Comparison of ENCODE assay signal across 13 cellular contexts in the genomic region with DNA sequence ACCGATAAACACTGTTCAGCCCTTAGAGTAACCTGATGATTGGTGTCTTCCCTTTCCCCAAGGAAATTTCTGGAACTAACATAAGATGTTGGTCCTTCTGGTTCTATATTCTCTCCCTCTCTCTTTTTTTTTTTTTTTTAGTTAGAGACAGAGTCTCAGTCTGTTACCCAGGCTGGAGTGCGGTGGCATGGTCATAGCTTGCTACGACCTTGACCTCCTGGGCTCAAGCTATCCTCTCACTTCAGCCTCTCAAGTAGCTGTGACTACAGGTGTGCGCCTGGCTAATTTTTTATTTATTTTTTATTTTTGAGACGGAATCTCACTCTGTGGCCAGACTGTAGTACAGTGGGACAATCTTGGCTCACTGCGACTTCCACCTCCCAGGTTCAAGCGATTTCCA. TPM values are rescaled to one million over a fixed set of nuclear protein-coding genes. Genes with fewer than 3 reads are reported as not detected.
DNase-seq lines count a peak whose midpoint lies in the region; ATAC-seq and TF ChIP-seq lines count a peak whose summit lies in the region.
"Had no signal": no experiment of that assay in that cellular context is flagged by ENCODE, and none has a peak within 500 bp of the region (broad histone marks: within the 10 kb centered on the region; RNA-seq: fewer than 3 reads in every experiment).

No MANE protein-coding gene starts in this region.

- no peak overlapping the region for H3K18ac ChIP-seq in mesenchymal stem cell (ENCODE audit: low read depth in 1 of 2, low read length in 2 of 2)

- H4K91ac ChIP-seq in mesenchymal stem cell (ENCODE audit: low read length), result no peak overlapping the region

- H2BK5ac ChIP-seq in mesenchymal stem cell (ENCODE audit: low read depth, low read length, poor library complexity, severe bottlenecking), result no peak overlapping the region

- H4K8ac ChIP-seq in mesenchymal stem cell (ENCODE audit: low read length), result no peak overlapping the region

- no peak for TF ChIP-seq CTCF in tibial artery (IDR thresholded peaks at IDR 0.05)

- H3K79me1 ChIP-seq in mesenchymal stem cell (replicated peaks; ENCODE audit: low read length, poor library complexity, severe bottlenecking), result no peaks in the 10 kb centered on the region

- no peaks in the 10 kb centered on the region for H3K27me3 Mint-ChIP-seq in activated naive CD8-positive, alpha-beta T cell
- no peaks in the 10 kb centered on the region for H3K27me3 Mint-ChIP-seq in activated naive CD8-positive, alpha-beta T cell treated with anti-CD3 and anti-CD28 coated beads for 36 hours
- no peaks in the 10 kb centered on the region for H3K27me3 Mint-ChIP-seq in activated naive CD8-positive, alpha-beta T cell treated with anti-CD3 and anti-CD28 coated beads, Interleukin-2, amount 10 ng/mL, durations not matched to agents 7 days and 5 days

- H3K14ac ChIP-seq in mesenchymal stem cell (ENCODE audit: low read length in 2 of 2), result no peak overlapping the region

- H3K4me1 Mint-ChIP-seq in activated naive CD8-positive, alpha-beta T cell (ENCODE audit: low read depth), result peaks cover 70% of the 10 kb centered on the region
- peaks cover 56% of the 10 kb centered on the region for H3K4me1 Mint-ChIP-seq in activated naive CD8-positive, alpha-beta T cell treated with anti-CD3 and anti-CD28 coated beads for 36 hours
- H3K4me1 Mint-ChIP-seq in activated naive CD8-positive, alpha-beta T cell treated with anti-CD3 and anti-CD28 coated beads, Interleukin-2, amount 10 ng/mL, durations not matched to agents 7 days and 5 days, result peaks cover 48% of the 10 kb centered on the region

- no peaks in the 10 kb centered on the region for H3K9me3 ChIP-seq in mesenchymal stem cell (ENCODE audit: control insufficient read depth, low read length)
- no peaks in the 10 kb centered on the region for H3K9me3 ChIP-seq in tibial artery
- H3K9me3 ChIP-seq: esophagus squamous epithelium, pancreas had no signal

- peak overlapping the region; percentile 69 for H3K27ac Mint-ChIP-seq in activated naive CD8-positive, alpha-beta T cell
- H3K27ac Mint-ChIP-seq in activated naive CD8-positive, alpha-beta T cell treated with anti-CD3 and anti-CD28 coated beads for 36 hours, result no peak overlapping the region
- peak overlapping the region; percentile 7 for H3K27ac Mint-ChIP-seq in activated naive CD8-positive, alpha-beta T cell treated with anti-CD3 and anti-CD28 coated beads, Interleukin-2, amount 10 ng/mL, durations not matched to agents 7 days and 5 days

- no peak overlapping the region for H3K23ac ChIP-seq in mesenchymal stem cell (ENCODE audit: low read length in 2 of 2)

- no peak overlapping the region for H2BK12ac ChIP-seq in mesenchymal stem cell (ENCODE audit: low read length in 2 of 2)

- ATAC-seq in activated naive CD8-positive, alpha-beta T cell treated with anti-CD3 and anti-CD28 coated beads, Interleukin-2, amount 10 ng/mL, durations not matched to agents 7 days and 5 days (ENCODE audit: low read depth), result no peak
- ATAC-seq in HG03039 (IDR thresholded peaks at IDR 0.05; ENCODE audit: unreplicated experiment), result no peak
- ATAC-seq: SK-N-SH treated with all-trans-retinoic acid at 6 μM for 48 hours had no signal

- POLR2A ChIA-PET in activated naive CD8-positive, alpha-beta T cell treated with anti-CD3 and anti-CD28 coated beads, Interleukin-2, amount 10 ng/mL, durations not matched to agents 7 days and 5 days (lab: Charles Lee), result interaction anchor here (1.0 to 1.1 kb wide), 2 partner anchors 11 to 87 kb away, joined by 3 to 8 read pairs; no protein-coding TSS in a partner anchor

- DNase-seq in activated naive CD8-positive, alpha-beta T cell treated with anti-CD3 and anti-CD28 coated beads for 36 hours, result no peak
- no peak for DNase-seq in activated naive CD8-positive, alpha-beta T cell treated with anti-CD3 and anti-CD28 coated beads, Interleukin-2, amount 10 ng/mL, durations not matched to agents 7 days and 5 days
- DNase-seq in mesenchymal stem cell, result no peak
- DNase-seq in tibial artery, result no peak
- DNase-seq in central memory CD4-positive, alpha-beta T cell, result no peak
- DNase-seq in NCI-H146 (lab: John Stamatoyannopoulos, UW), result no peak
- DNase-seq: esophagus squamous epithelium; NCI-H1417 treated with DMSO at 0.1 percent for 48 hours; pancreas; stimulated activated CD4-positive, alpha-beta T cell treated with anti-CD3 and anti-CD28 coated beads, Interleukin-2, amount 100 ng/mL, for 48 hours had no signal

- H3K4me1 ChIP-seq in mesenchymal stem cell (ENCODE audit: control insufficient read depth, insufficient read depth, low read depth, low read length), result peaks cover 12% of the 10 kb centered on the region
- H3K4me1 ChIP-seq in tibial artery, result peaks cover 0 to 95% (median 41%) of the 10 kb centered on the region in 4 donors

- H2BK15ac ChIP-seq in mesenchymal stem cell (ENCODE audit: low read depth, poor library complexity, severe bottlenecking), result no peak overlapping the region

- H3K27ac ChIP-seq in mesenchymal stem cell (ENCODE audit: low read length, poor library complexity, severe bottlenecking) (no peak overlapping the region), tibial artery (peak overlapping the region; percentile 22 to 39)
- H3K27ac ChIP-seq: pancreas had no signal

- H3K36me3 Mint-ChIP-seq in activated naive CD8-positive, alpha-beta T cell, result no peaks in the 10 kb centered on the region
- peaks cover 27% of the 10 kb centered on the region for H3K36me3 Mint-ChIP-seq in activated naive CD8-positive, alpha-beta T cell treated with anti-CD3 and anti-CD28 coated beads for 36 hours
- H3K36me3 Mint-ChIP-seq in activated naive CD8-positive, alpha-beta T cell treated with anti-CD3 and anti-CD28 coated beads, Interleukin-2, amount 10 ng/mL, durations not matched to agents 7 days and 5 days, result peaks cover 9% of the 10 kb centered on the region

- H2AK5ac ChIP-seq in mesenchymal stem cell (ENCODE audit: low read length, severe bottlenecking), result no peak overlapping the region

- no peak overlapping the region for H3K4me2 ChIP-seq in mesenchymal stem cell (ENCODE audit: low read length, poor library complexity, severe bottlenecking)

- no peaks in the 10 kb centered on the region for H3K27me3 ChIP-seq in mesenchymal stem cell (ENCODE audit: control insufficient read depth in 1 of 2, insufficient read depth in 1 of 2, low read length in 2 of 2)
- H3K27me3 ChIP-seq in tibial artery, result no peaks in the 10 kb centered on the region
- H3K27me3 ChIP-seq: esophagus squamous epithelium, pancreas had no signal

- intact Hi-C loops in tibial artery (cut with DNase I; ENCODE audit: low total_unique reads), result no loop called here

- WGBS in mesenchymal stem cell, result 100% methylated on average over 3 of the region's 7 CpGs

- no peaks in the 10 kb centered on the region for H3K9me3 Mint-ChIP-seq in activated naive CD8-positive, alpha-beta T cell (ENCODE audit: low read depth)
- H3K9me3 Mint-ChIP-seq in activated naive CD8-positive, alpha-beta T cell treated with anti-CD3 and anti-CD28 coated beads for 36 hours, result no peaks in the 10 kb centered on the region
- no peaks in the 10 kb centered on the region for H3K9me3 Mint-ChIP-seq in activated naive CD8-positive, alpha-beta T cell treated with anti-CD3 and anti-CD28 coated beads, Interleukin-2, amount 10 ng/mL, durations not matched to agents 7 days and 5 days

- no peak overlapping the region for H3K4ac ChIP-seq in mesenchymal stem cell (ENCODE audit: low read depth in 1 of 2, low read length in 2 of 2)

- H3K9ac ChIP-seq in mesenchymal stem cell (ENCODE audit: low read length), result peak overlapping the region; percentile 73

- no peak overlapping the region for H2AFZ ChIP-seq in mesenchymal stem cell (ENCODE audit: low read depth, low read length)

- peak overlapping the region; percentile 27 for H3K4me3 Mint-ChIP-seq in activated naive CD8-positive, alpha-beta T cell
- no peak overlapping the region for H3K4me3 Mint-ChIP-seq in activated naive CD8-positive, alpha-beta T cell treated with anti-CD3 and anti-CD28 coated beads for 36 hours
- H3K4me3 Mint-ChIP-seq in activated naive CD8-positive, alpha-beta T cell treated with anti-CD3 and anti-CD28 coated beads, Interleukin-2, amount 10 ng/mL, durations not matched to agents 7 days and 5 days, result no peak overlapping the region

- no peak overlapping the region for H2BK120ac ChIP-seq in mesenchymal stem cell (ENCODE audit: low read depth, low read length)

- H3K4me3 ChIP-seq in mesenchymal stem cell (ENCODE audit: insufficient read depth in 1 of 2, low read depth in 1 of 2, low read length in 2 of 2) (peak overlapping the region in 1 of 2 experiments; percentile 62), tibial artery (peak overlapping the region in 1 of 2 donors; percentile 17)
- H3K4me3 ChIP-seq: pancreas had no signal

- H3K36me3 ChIP-seq in mesenchymal stem cell (ENCODE audit: control insufficient read depth in 1 of 2, insufficient read depth in 2 of 2, low read depth in 1 of 2, low read length in 2 of 2) (peaks cover 0 to 6% of the 10 kb centered on the region in 2 experiments), tibial artery (no peaks in the 10 kb centered on the region)
- H3K36me3 ChIP-seq: pancreas had no signal

RNA-seq across cellular contexts. Expression of gene PANK2, which starts 12.9 kb away (rescaled TPM):
- total RNA-seq in activated naive CD8-positive, alpha-beta T cell treated with anti-CD3 and anti-CD28 coated beads for 36 hours, result 10 to 100 TPM; 50.0 to 50.7 TPM
- 10 to 100 TPM; 76.6 to 80.1 TPM for total RNA-seq in activated naive CD8-positive, alpha-beta T cell treated with anti-CD3 and anti-CD28 coated beads, Interleukin-2, amount 10 ng/mL, durations not matched to agents 7 days and 5 days
- polyA plus RNA-seq in mesenchymal stem cell (2013, experiment 1 of 2), result 21.4 TPM
- polyA plus RNA-seq in mesenchymal stem cell (2013, experiment 2 of 2), result 21.4 TPM

RNA-seq across cellular contexts. Expression of gene MAVS, which starts 55.4 kb away (rescaled TPM):
- 10 to 100 TPM; 21.2 to 21.6 TPM for total RNA-seq in activated naive CD8-positive, alpha-beta T cell treated with anti-CD3 and anti-CD28 coated beads for 36 hours
- total RNA-seq in activated naive CD8-positive, alpha-beta T cell treated with anti-CD3 and anti-CD28 coated beads, Interleukin-2, amount 10 ng/mL, durations not matched to agents 7 days and 5 days, result 10 to 100 TPM; 36.3 to 36.8 TPM
- polyA plus RNA-seq in mesenchymal stem cell (2013, experiment 1 of 2), result 22.4 TPM
- 21.0 TPM for polyA plus RNA-seq in mesenchymal stem cell (2013, experiment 2 of 2)
